16 cellular contexts compared by ENCODE assay signal in genomic region chr1:185739967-185740366, GRCh38. TPM values are rescaled to one million over a fixed set of nuclear protein-coding genes. Genes with fewer than 3 reads are reported as not detected.
DNase-seq lines count a peak whose midpoint lies in the region; ATAC-seq, FAIRE-seq and TF ChIP-seq lines count a peak whose summit lies in the region.
"Had no signal": no experiment of that assay in that cellular context is flagged by ENCODE, and none has a peak within 500 bp of the region (broad histone marks: within the 10 kb centered on the region; RNA-seq: fewer than 3 reads in every experiment).

No MANE protein-coding gene starts in this region.

- TF ChIP-seq CTCF in D721Med (IDR thresholded peaks at IDR 0.05; ENCODE audit: insufficient read depth, missing control alignments): no peak

- DNase-seq in D721Med (ENCODE audit: insufficient read length, low spot score) (no peak), activated gamma-delta T cell treated with Interleukin-2 at 50 U/mL for 16 hours (no peak), dermis blood vessel endothelial cell (no peak), EL (no peak)
- DNase-seq: activated CD4-positive, alpha-beta T cell treated with anti-CD3 and anti-CD28 coated beads, Interleukin-2, amount 50 U/mL, for 1 hour; NCI-H1417 treated with DMSO at 0.1 percent for 48 hours; NCI-H2227 treated with DMSO at 0.1 percent for 48 hours; stimulated activated CD8-positive, alpha-beta memory T cell treated with anti-CD3 and anti-CD28 coated beads, Interleukin-4, amount 100 ng/mL, for 48 hours; T-helper 9 cell; tibial artery had no signal

- FAIRE-seq in D721Med (lab: Jason Lieb, UNC): peak; percentile 67

- ATAC-seq in GM18520 (IDR thresholded peaks at IDR 0.05; ENCODE audit: unreplicated experiment) (peak; percentile 70), HG02610 (IDR thresholded peaks at IDR 0.05; ENCODE audit: unreplicated experiment) (peak; percentile 84), HG03442 (IDR thresholded peaks at IDR 0.05; ENCODE audit: unreplicated experiment) (peak; percentile 79), GM19328 (IDR thresholded peaks at IDR 0.05; ENCODE audit: unreplicated experiment) (no peak)
- ATAC-seq: esophagus mucosa, sciatic nerve had no signal

RNA-seq across cellular contexts. Expression of gene HMCN1, which starts 5.8 kb away (rescaled TPM):
- total RNA-seq in dermis blood vessel endothelial cell: 3.6 and 8.3 TPM in 2 replicates
